ENCODE assay signal across 1 cellular context in genomic region chr5:160293901-160294561, GRCh38.
A peak's percentile ranks its signal among the peaks of the same experiment; 100 is the strongest.
TF ChIP-seq lines count a peak whose summit lies in the region.

No MANE protein-coding gene starts in this region.

TF ChIP-seq in H1, 55 proteins besides CTCF, POLR2A, EP300 and RAD21:
- no peak for TF ChIP-seq SRF (IDR thresholded peaks at IDR 0.05; ENCODE audit: low read depth, low read length)
- TF ChIP-seq, protein P1, sequence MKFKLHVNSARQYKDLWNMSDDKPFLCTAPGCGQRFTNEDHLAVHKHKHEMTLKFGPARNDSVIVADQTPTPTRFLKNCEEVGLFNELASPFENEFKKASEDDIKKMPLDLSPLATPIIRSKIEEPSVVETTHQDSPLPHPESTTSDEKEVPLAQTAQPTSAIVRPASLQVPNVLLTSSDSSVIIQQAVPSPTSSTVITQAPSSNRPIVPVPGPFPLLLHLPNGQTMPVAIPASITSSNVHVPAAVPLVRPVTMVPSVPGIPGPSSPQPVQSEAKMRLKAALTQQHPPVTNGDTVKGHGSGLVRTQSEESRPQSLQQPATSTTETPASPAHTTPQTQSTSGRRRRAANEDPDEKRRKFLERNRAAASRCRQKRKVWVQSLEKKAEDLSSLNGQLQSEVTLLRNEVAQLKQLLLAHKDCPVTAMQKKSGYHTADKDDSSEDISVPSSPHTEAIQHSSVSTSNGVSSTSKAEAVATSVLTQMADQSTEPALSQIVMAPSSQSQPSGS (IDR thresholded peaks at IDR 0.05; ENCODE audit: low read length), result no peak
- no peak for TF ChIP-seq TCF12 (IDR thresholded peaks at IDR 0.05; ENCODE audit: low read depth, low read length)
- no peak for TF ChIP-seq BRCA1 (IDR thresholded peaks at IDR 0.05; ENCODE audit: low read depth, low read length)
- TF ChIP-seq CEBPB (IDR thresholded peaks at IDR 0.05; ENCODE audit: low read depth, low read length), result 0 out of 2 replicates have a peak, but pooled peaks have one; percentile 35
- TF ChIP-seq TAF1 (IDR thresholded peaks at IDR 0.05; ENCODE audit: low read depth, low read length), result no peak
- no peak for TF ChIP-seq JUN (IDR thresholded peaks at IDR 0.05; ENCODE audit: low read depth, low read length)
- no peak for TF ChIP-seq TEAD4 (IDR thresholded peaks at IDR 0.05; ENCODE audit: low read depth, low read length)
- TF ChIP-seq, protein P2, sequence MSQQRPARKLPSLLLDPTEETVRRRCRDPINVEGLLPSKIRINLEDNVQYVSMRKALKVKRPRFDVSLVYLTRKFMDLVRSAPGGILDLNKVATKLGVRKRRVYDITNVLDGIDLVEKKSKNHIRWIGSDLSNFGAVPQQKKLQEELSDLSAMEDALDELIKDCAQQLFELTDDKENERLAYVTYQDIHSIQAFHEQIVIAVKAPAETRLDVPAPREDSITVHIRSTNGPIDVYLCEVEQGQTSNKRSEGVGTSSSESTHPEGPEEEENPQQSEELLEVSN (IDR thresholded peaks at IDR 0.05), result no peak
- TF ChIP-seq SP2 (IDR thresholded peaks at IDR 0.05; ENCODE audit: low read length), result no peak
- TF ChIP-seq EGR1 (IDR thresholded peaks at IDR 0.05; ENCODE audit: borderline replicate concordance, low read depth, low read length), result no peak
- TF ChIP-seq, protein P3, sequence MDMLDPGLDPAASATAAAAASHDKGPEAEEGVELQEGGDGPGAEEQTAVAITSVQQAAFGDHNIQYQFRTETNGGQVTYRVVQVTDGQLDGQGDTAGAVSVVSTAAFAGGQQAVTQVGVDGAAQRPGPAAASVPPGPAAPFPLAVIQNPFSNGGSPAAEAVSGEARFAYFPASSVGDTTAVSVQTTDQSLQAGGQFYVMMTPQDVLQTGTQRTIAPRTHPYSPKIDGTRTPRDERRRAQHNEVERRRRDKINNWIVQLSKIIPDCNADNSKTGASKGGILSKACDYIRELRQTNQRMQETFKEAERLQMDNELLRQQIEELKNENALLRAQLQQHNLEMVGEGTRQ (IDR thresholded peaks at IDR 0.05; ENCODE audit: low read length), result no peak
- no peak for TF ChIP-seq MAX (IDR thresholded peaks at IDR 0.05)
- TF ChIP-seq RNF2 (IDR thresholded peaks at IDR 0.05; ENCODE audit: borderline replicate concordance, low read depth, low read length, missing control alignments, poor library complexity, severe bottlenecking), result no peak
- no peak for TF ChIP-seq SIN3A (conservative IDR thresholded peaks at IDR 0.05 in 1 of 2, IDR thresholded peaks at IDR 0.05 in 1 of 2; ENCODE audit: low read depth in 1 of 2, low read length in 2 of 2)
- TF ChIP-seq POLR2AphosphoS5 (IDR thresholded peaks at IDR 0.05; ENCODE audit: low read depth, low read length), result no peak
- no peak for TF ChIP-seq GTF2F1 (IDR thresholded peaks at IDR 0.05; ENCODE audit: borderline replicate concordance, low read depth, low read length)
- 0 out of 2 replicates have a peak, but pooled peaks have one; percentile 6 for TF ChIP-seq YY1 (IDR thresholded peaks at IDR 0.05; ENCODE audit: low read depth, low read length)
- TF ChIP-seq EZH2 (IDR thresholded peaks at IDR 0.05; ENCODE audit: low read depth, low read length, severe bottlenecking), result no peak
- peak; percentile 6; the same call in 1 of the 2 replicates for TF ChIP-seq SP1 (IDR thresholded peaks at IDR 0.05; ENCODE audit: low read depth, low read length)
- no peak for TF ChIP-seq ASH2L (IDR thresholded peaks at IDR 0.05; ENCODE audit: low read length)
